ENCODE assay signal across 8 cellular contexts in genomic region chr5:64958757-64959391, GRCh38.
DNase-seq lines count a peak whose midpoint lies in the region; ATAC-seq and TF ChIP-seq lines count a peak whose summit lies in the region.

No MANE protein-coding gene starts in this region.

- peak; percentile 34 for TF ChIP-seq CTCF in AG04449 (IDR thresholded peaks at IDR 0.05; ENCODE audit: insufficient read depth, low read length, missing control alignments)
- TF ChIP-seq CTCF in GM13977 (IDR thresholded peaks at IDR 0.05; ENCODE audit: extremely low read depth, insufficient read depth, missing control alignments) = peak; percentile 56
- no peak for TF ChIP-seq CTCF in WTC11 (IDR thresholded peaks at IDR 0.05)

- POLR2A ChIA-PET in AG04449 (lab: Yijun Ruan, JAX) (no interaction called here), WTC11 (lab: Charles Lee) (no interaction called here)

- H3K4me3 ChIP-seq in AG04449 (ENCODE audit: low read depth, low read length) = no peak overlapping the region

- peaks cover 17% of the 10 kb centered on the region for H3K9me3 Mint-ChIP-seq in WTC11

- no peak overlapping the region for H3K4me3 Mint-ChIP-seq in WTC11

- H3K27ac Mint-ChIP-seq in WTC11 = no peak overlapping the region

- no peaks in the 10 kb centered on the region for H3K27me3 Mint-ChIP-seq in WTC11 (ENCODE audit: low read depth)

- CTCF ChIA-PET in AG04449 (lab: Yijun Ruan, JAX) (interaction anchor here (0.8 to 5.6 kb wide), 18 partner anchors 10 to 525 kb away, joined by 3 to 87 read pairs (median 4); partner anchors contain the start of gene ADAMTS6), WTC11 (lab: Charles Lee) (interaction anchor here (0.9 to 1.7 kb wide), 5 partner anchors 19 to 524 kb away, joined by 3 to 8 read pairs (median 3); no protein-coding TSS in a partner anchor)

- ATAC-seq in esophagus mucosa = no peak
- no peak for ATAC-seq in WTC11

- DNase-seq in AG04449 (ENCODE audit: low read depth, low spot score) = no peak
- no peak for DNase-seq in GM13977 (ENCODE audit: low spot score)
- DNase-seq in SW480 (ENCODE audit: low spot score) = peak; percentile 2
- peak; percentile 57 for DNase-seq in iris pigment epithelial cell (ENCODE audit: low read depth)
- no peak for DNase-seq in activated CD4-positive, alpha-beta T cell treated with anti-CD3 and anti-CD28 coated beads for 1 hour
- DNase-seq in iPS-NIHi11 (ENCODE audit: low spot score) = no peak
- no peak for DNase-seq in WTC11 (ENCODE audit: low spot score)

- in situ Hi-C loops in GM13977 (cut with MboI; ENCODE audit: low pct_unique_long_range_greater_than_20kb, low sequenced_read_pairs, unreplicated experiment) = no loop called here

- no peaks in the 10 kb centered on the region for H3K4me1 Mint-ChIP-seq in WTC11

- peaks cover 17% of the 10 kb centered on the region for H3K36me3 Mint-ChIP-seq in WTC11

TF ChIP-seq in WTC11, 78 proteins besides CTCF, POLR2A, EP300 and RAD21:
- TF ChIP-seq ZNF121 (CRISPR knock-in tag; IDR thresholded peaks at IDR 0.05) (no peak), E2F4 (CRISPR knock-in tag; IDR thresholded peaks at IDR 0.05; ENCODE audit: borderline replicate concordance, low read depth) (no peak), RORB (CRISPR knock-in tag; IDR thresholded peaks at IDR 0.05) (no peak), ZNF425 (CRISPR knock-in tag; conservative IDR thresholded peaks at IDR 0.05) (no peak), TEAD4 (CRISPR knock-in tag; IDR thresholded peaks at IDR 0.05) (no peak), ELF4 (CRISPR knock-in tag; IDR thresholded peaks at IDR 0.05; ENCODE audit: low read depth) (no peak), TCF7 (CRISPR knock-in tag; IDR thresholded peaks at IDR 0.05; ENCODE audit: low read depth) (no peak), ATF6 (CRISPR knock-in tag; IDR thresholded peaks at IDR 0.05) (no peak), ZNF138 (CRISPR knock-in tag; conservative IDR thresholded peaks at IDR 0.05) (no peak), GABPB1 (CRISPR knock-in tag; IDR thresholded peaks at IDR 0.05) (no peak), ETV6 (CRISPR knock-in tag; IDR thresholded peaks at IDR 0.05) (no peak), TP53 (CRISPR knock-in tag; IDR thresholded peaks at IDR 0.05) (no peak), NFYB (CRISPR knock-in tag; conservative IDR thresholded peaks at IDR 0.05; ENCODE audit: low read depth) (no peak), ZNF219 (CRISPR knock-in tag; IDR thresholded peaks at IDR 0.05; ENCODE audit: borderline replicate concordance) (no peak), MYBL2 (CRISPR knock-in tag; IDR thresholded peaks at IDR 0.05) (no peak)
- TF ChIP-seq, protein P1, sequence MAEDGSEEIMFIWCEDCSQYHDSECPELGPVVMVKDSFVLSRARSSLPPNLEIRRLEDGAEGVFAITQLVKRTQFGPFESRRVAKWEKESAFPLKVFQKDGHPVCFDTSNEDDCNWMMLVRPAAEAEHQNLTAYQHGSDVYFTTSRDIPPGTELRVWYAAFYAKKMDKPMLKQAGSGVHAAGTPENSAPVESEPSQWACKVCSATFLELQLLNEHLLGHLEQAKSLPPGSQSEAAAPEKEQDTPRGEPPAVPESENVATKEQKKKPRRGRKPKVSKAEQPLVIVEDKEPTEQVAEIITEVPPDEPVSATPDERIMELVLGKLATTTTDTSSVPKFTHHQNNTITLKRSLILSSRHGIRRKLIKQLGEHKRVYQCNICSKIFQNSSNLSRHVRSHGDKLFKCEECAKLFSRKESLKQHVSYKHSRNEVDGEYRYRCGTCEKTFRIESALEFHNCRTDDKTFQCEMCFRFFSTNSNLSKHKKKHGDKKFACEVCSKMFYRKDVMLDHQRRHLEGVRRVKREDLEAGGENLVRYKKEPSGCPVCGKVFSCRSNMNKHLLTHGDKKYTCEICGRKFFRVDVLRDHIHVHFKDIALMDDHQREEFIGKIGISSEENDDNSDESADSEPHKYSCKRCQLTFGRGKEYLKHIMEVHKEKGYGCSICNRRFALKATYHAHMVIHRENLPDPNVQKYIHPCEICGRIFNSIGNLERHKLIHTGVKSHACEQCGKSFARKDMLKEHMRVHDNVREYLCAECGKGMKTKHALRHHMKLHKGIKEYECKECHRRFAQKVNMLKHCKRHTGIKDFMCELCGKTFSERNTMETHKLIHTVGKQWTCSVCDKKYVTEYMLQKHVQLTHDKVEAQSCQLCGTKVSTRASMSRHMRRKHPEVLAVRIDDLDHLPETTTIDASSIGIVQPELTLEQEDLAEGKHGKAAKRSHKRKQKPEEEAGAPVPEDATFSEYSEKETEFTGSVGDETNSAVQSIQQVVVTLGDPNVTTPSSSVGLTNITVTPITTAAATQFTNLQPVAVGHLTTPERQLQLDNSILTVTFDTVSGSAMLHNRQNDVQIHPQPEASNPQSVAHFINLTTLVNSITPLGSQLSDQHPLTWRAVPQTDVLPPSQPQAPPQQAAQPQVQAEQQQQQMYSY (CRISPR knock-in tag; IDR thresholded peaks at IDR 0.05) = no peak

Comparison
In these comparisons a context has a peak if more than half of its experiments do, and no peak if none do; other contexts are left out.
1. DNase-seq: peak in SW480 (single experiment) and iris pigment epithelial cell (single experiment); none in AG04449 (single experiment), GM13977 (single experiment), activated CD4-positive, alpha-beta T cell treated with anti-CD3 and anti-CD28 coated beads for 1 hour (single experiment), iPS-NIHi11 (single experiment) and WTC11 (single experiment).